ENCODE assay signal across 18 cellular contexts in genomic region chr9:21023861-21024260, GRCh38. TPM values are rescaled to one million over a fixed set of nuclear protein-coding genes. Genes with fewer than 3 reads are reported as not detected.
"Had no signal": no experiment of that assay in that cellular context is flagged by ENCODE, and none has a peak within 500 bp of the region (broad histone marks: within the 10 kb centered on the region; RNA-seq: fewer than 3 reads in every experiment).

No MANE protein-coding gene starts in this region.

- ATAC-seq: activated CD8-positive, alpha-beta memory T cell treated with anti-CD3 and anti-CD28 coated beads, Interleukin-2, amount 10 ng/mL, durations not matched to agents 7 days and 5 days; activated naive CD4-positive, alpha-beta T cell treated with anti-CD3 and anti-CD28 coated beads, Interleukin-2, amount 50 U/mL, for 72 hours; naive thymus-derived CD8-positive, alpha-beta T cell; sciatic nerve had no signal

- H3K27ac ChIP-seq: prostate gland had no signal

- H3K9me3 ChIP-seq: prostate gland had no signal

- H3K36me3 ChIP-seq: prostate gland had no signal

- H3K4me1 ChIP-seq: prostate gland had no signal

- DNase-seq: activated CD4-positive, alpha-beta T cell treated with anti-CD3 and anti-CD28 coated beads, Interleukin-2, amount 50 U/mL, for 4 hours; activated CD8-positive, alpha-beta memory T cell treated with anti-CD3 and anti-CD28 coated beads, Interleukin-2, amount 10 ng/mL, durations not matched to agents 7 days and 5 days; activated effector memory CD4-positive, alpha-beta T cell treated with anti-CD3 and anti-CD28 coated beads, Interleukin-2, amount 50 U/mL, for 16 hours; activated T-cell treated with anti-CD3 and anti-CD28 coated beads, Interleukin-2, amount 50 U/mL, for 24 hours; amygdala; dermis blood vessel endothelial cell; endodermal cell; erythroblast; naive thymus-derived CD8-positive, alpha-beta T cell; occipital lobe; stimulated activated CD4-positive, alpha-beta T cell treated with anti-CD3 and anti-CD28 coated beads, Interleukin-12 subunit alpha, Interleukin-12 subunit beta, amount 100 ng/mL, for 4 hours; stimulated activated naive CD4-positive, alpha-beta T cell treated with Interleukin-2 at 50 U/mL for 16 hours; trophoblast cell had no signal

- H3K4me3 ChIP-seq: lung, prostate gland had no signal

RNA-seq across cellular contexts. Expression of gene IFNB1, which starts 53.9 kb away (rescaled TPM):
- total RNA-seq: dermis blood vessel endothelial cell; endodermal cell; lung; naive thymus-derived CD8-positive, alpha-beta T cell; occipital lobe; prostate gland; sciatic nerve; T-helper 2 cell treated with Interferon-gamma antibody and Interleukin-4, amounts not matched to agents 100 ng/mL and 5 ng/mL, for 36 hours had no signal
- polyA plus RNA-seq: naive thymus-derived CD8-positive, alpha-beta T cell had no signal
